In genomic region chr13:100547805-100548204, GRCh38 we compare ENCODE assay signal across 14 cellular contexts. TPM values are rescaled to one million over a fixed set of nuclear protein-coding genes. Genes with fewer than 3 reads are reported as not detected.
DNase-seq lines count a peak whose midpoint lies in the region; ATAC-seq and TF ChIP-seq lines count a peak whose summit lies in the region.
"Had no signal": no experiment of that assay in that cellular context is flagged by ENCODE, and none has a peak within 500 bp of the region (broad histone marks: within the 10 kb centered on the region; RNA-seq: fewer than 3 reads in every experiment).

No MANE protein-coding gene starts in this region.

- H3K27me3 ChIP-seq in fibroblast of lung (ENCODE audit: control insufficient read depth, insufficient read depth, low read length) (no peaks in the 10 kb centered on the region), prostate gland (replicated peaks; ENCODE audit: insufficient read depth) (no peaks in the 10 kb centered on the region)
- H3K27me3 ChIP-seq: BLaER1, upper lobe of right lung had no signal

- intact Hi-C loops in prostate gland (cut with DNase I): no loop called here

- no peaks in the 10 kb centered on the region for H3K79me2 ChIP-seq in fibroblast of lung (ENCODE audit: control insufficient read depth, insufficient read depth, low read length)

- H3K4me1 ChIP-seq in fibroblast of lung (ENCODE audit: control insufficient read depth, extremely low read depth, insufficient read depth, low read length) (peaks cover 4% of the 10 kb centered on the region), prostate gland (replicated peaks) (peaks cover 10% of the 10 kb centered on the region)

- peak overlapping the region; percentile 63 for H3K9ac ChIP-seq in SK-N-MC (ENCODE audit: insufficient read length)
- no peak overlapping the region for H3K9ac ChIP-seq in fibroblast of lung (ENCODE audit: insufficient read depth, low read length)
- H3K9ac ChIP-seq: BLaER1 had no signal

- H2AFZ ChIP-seq in fibroblast of lung (ENCODE audit: low read length): peak overlapping the region; percentile 59

- H3K4me3 ChIP-seq in SK-N-MC (no peak overlapping the region), fibroblast of lung (replicated peaks in 1 of 4; ENCODE audit: control extremely low read depth in 1 of 4, insufficient read depth in 1 of 4, low read depth in 3 of 4, low read length in 4 of 4) (no peak overlapping the region), prostate gland (no peak overlapping the region)
- H3K4me3 ChIP-seq: BLaER1, upper lobe of right lung had no signal

- H3K36me3 ChIP-seq in SK-N-MC (ENCODE audit: insufficient read depth, low read length): no peaks in the 10 kb centered on the region
- no peaks in the 10 kb centered on the region for H3K36me3 ChIP-seq in fibroblast of lung (ENCODE audit: control insufficient read depth, insufficient read depth, low read length)
- no peaks in the 10 kb centered on the region for H3K36me3 ChIP-seq in prostate gland
- H3K36me3 ChIP-seq: BLaER1, upper lobe of right lung had no signal

- no peak for ATAC-seq in HG03342 (IDR thresholded peaks at IDR 0.05; ENCODE audit: unreplicated experiment)
- ATAC-seq: upper lobe of right lung had no signal

- TF ChIP-seq POLR2A in prostate gland (IDR thresholded peaks at IDR 0.05): no peak

- DNase-seq in EH (ENCODE audit: low read depth) (peak; percentile 75), SK-N-MC (ENCODE audit: low read depth, low spot score) (no peak), fibroblast of lung (ENCODE audit: low read depth in 2 of 2) (peak in 1 of 2 donors; percentile 20), prostate gland (ENCODE audit: low spot score) (peak; percentile 86), RKO (ENCODE audit: low spot score) (no peak), ecto neural progenitor cell (ENCODE audit: low spot score) (no peak), pons (ENCODE audit: low spot score) (no peak)
- DNase-seq: activated CD4-positive, alpha-beta T cell treated with anti-CD3 and anti-CD28 coated beads, Interleukin-2, amount 50 U/mL, for 48 hours; activated naive CD4-positive, alpha-beta T cell treated with Interleukin-2 at 50 U/mL for 16 hours; hypothalamus; NCI-H1436; upper lobe of right lung had no signal

- no peaks in the 10 kb centered on the region for H4K20me1 ChIP-seq in fibroblast of lung (ENCODE audit: control insufficient read depth, extremely low read depth, insufficient read depth, low read length)
- H4K20me1 ChIP-seq: BLaER1 had no signal

- 17% methylated on average over 9 of the region's 9 CpGs for WGBS in prostate gland

- peak overlapping the region; percentile 88 for H3K27ac ChIP-seq in SK-N-MC
- no peak overlapping the region for H3K27ac ChIP-seq in fibroblast of lung (ENCODE audit: insufficient read depth, low read length)
- H3K27ac ChIP-seq in prostate gland: peak overlapping the region; percentile 63 to 74
- H3K27ac ChIP-seq: BLaER1 had no signal

- H3K9me3 ChIP-seq in SK-N-MC (ENCODE audit: low read depth, low read length) (no peaks in the 10 kb centered on the region), fibroblast of lung (ENCODE audit: control insufficient read depth, insufficient read depth, low read depth, low read length) (no peaks in the 10 kb centered on the region), prostate gland (no peaks in the 10 kb centered on the region)
- H3K9me3 ChIP-seq: BLaER1, upper lobe of right lung had no signal

- no peak overlapping the region for H3K4me2 ChIP-seq in fibroblast of lung (ENCODE audit: extremely low read depth, insufficient read depth, low read length)
- H3K4me2 ChIP-seq: BLaER1 had no signal

- TF ChIP-seq CTCF in fibroblast of lung (conservative IDR thresholded peaks at IDR 0.05 in 1 of 2, IDR thresholded peaks at IDR 0.05 in 1 of 2; ENCODE audit: low read depth in 1 of 2, low read length in 2 of 2): no peak
- no peak for TF ChIP-seq CTCF in prostate gland (IDR thresholded peaks at IDR 0.05)

RNA-seq across cellular contexts. Expression of gene GGACT, which starts 40.8 kb away (rescaled TPM):
- total RNA-seq in fibroblast of lung: 3.6 and 6.6 TPM in 2 replicates
- 2.0 and 2.6 TPM in 2 replicates for polyA plus RNA-seq in fibroblast of lung
- polyA plus RNA-seq in fibroblast of lung (2012): 3.9 and 5.5 TPM in 2 replicates
- polyA minus RNA-seq in fibroblast of lung (ENCODE audit: low replicate concordance): 1.0 TPM in 1 of 2 replicates, not detected in the other
- total RNA-seq in prostate gland: 10 to 100 TPM in 1 of 2 donors, 1 to 10 TPM in 1; 4.8 to 15.1 TPM

Comparison
In these comparisons a context has a peak if more than half of its experiments do, and no peak if none do; other contexts are left out.
1. DNase-seq: peak in EH (single experiment) and prostate gland (single experiment); none in SK-N-MC (single experiment), RKO (single experiment), ecto neural progenitor cell (single experiment) and pons (single experiment).